ENCODE assay signal across 8 cellular contexts in the genomic region with DNA sequence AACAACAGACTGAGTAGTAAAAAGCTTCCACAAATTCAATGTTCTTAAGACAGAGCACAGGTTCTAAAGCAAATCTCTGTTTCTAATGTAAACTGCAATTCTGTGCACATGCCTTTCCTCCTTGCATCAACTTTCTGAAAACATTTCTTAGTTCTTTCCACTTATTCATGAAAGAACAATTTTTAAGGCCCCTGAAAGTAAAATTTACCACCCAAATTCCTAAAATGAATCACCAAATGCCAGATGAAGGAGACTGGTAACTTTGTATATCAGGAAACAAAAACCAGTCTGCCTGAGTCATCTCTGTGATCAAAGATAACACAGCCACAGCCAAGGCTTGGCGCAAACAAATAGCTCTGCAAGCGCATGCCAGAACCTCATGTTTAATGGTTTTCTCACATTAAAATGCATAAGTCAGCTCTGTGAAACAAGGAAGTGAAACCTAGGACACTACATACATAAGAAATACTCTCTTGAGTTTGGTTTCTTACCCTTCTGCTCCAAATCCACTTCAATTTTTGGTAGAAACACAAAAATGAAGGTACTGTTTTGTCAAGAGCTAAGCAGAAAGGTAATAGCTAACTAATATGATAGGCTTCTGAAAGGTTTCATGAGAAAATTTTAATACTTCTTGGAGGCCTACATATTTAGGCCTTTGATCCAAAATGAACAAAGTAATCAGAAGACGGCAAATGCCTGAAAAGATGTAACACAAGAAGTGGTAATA.
DNase-seq lines count a peak whose midpoint lies in the region; ATAC-seq lines count a peak whose summit lies in the region.

No MANE protein-coding gene starts in this region.

- peak overlapping the region; percentile 19 for H3K27ac Mint-ChIP-seq in activated T-helper 2 cell treated with anti-CD3 and anti-CD28 coated beads, Interferon-gamma antibody, Interleukin-2, Interleukin-4, amounts not matched to agents 10 μg/mL and 5 μg/mL and 100 μg/mL, durations not matched to agents 14 hours and 24 hours and 36 hours

- H3K4me1 ChIP-seq in rectal smooth muscle tissue (ENCODE audit: control insufficient read depth, insufficient read depth, low read length): peaks cover 26% of the 10 kb centered on the region

- peaks cover 54% of the 10 kb centered on the region for H3K36me3 Mint-ChIP-seq in activated T-helper 2 cell treated with anti-CD3 and anti-CD28 coated beads, Interferon-gamma antibody, Interleukin-2, Interleukin-4, amounts not matched to agents 10 μg/mL and 5 μg/mL and 100 μg/mL, durations not matched to agents 14 hours and 24 hours and 36 hours (ENCODE audit: low read depth)

- intact Hi-C loops in activated T-helper 2 cell treated with anti-CD3 and anti-CD28 coated beads, Interferon-gamma antibody, Interleukin-2, Interleukin-4, amounts not matched to agents 10 μg/mL and 5 μg/mL and 100 μg/mL, durations not matched to agents 14 hours and 24 hours and 36 hours (cut with micrococcal nuclease): loop anchor here (1.0 to 5.0 kb wide), 7 partner anchors 24 to 295 kb away; partner anchors contain the start of gene ZFP36L2

- no peaks in the 10 kb centered on the region for H3K36me3 ChIP-seq in rectal smooth muscle tissue (ENCODE audit: control insufficient read depth, insufficient read depth, low read length)

- peak overlapping the region; percentile 71 for H3K27ac ChIP-seq in rectal smooth muscle tissue (ENCODE audit: low read depth, low read length)

- peaks cover 38% of the 10 kb centered on the region for H3K4me1 Mint-ChIP-seq in activated T-helper 2 cell treated with anti-CD3 and anti-CD28 coated beads, Interferon-gamma antibody, Interleukin-2, Interleukin-4, amounts not matched to agents 10 μg/mL and 5 μg/mL and 100 μg/mL, durations not matched to agents 14 hours and 24 hours and 36 hours (ENCODE audit: low read depth)

- H3K27me3 ChIP-seq in rectal smooth muscle tissue (ENCODE audit: control insufficient read depth, insufficient read depth, low read length): no peaks in the 10 kb centered on the region

- H3K9ac ChIP-seq in rectal smooth muscle tissue (ENCODE audit: low read length): no peak overlapping the region

- H3K27me3 Mint-ChIP-seq in activated T-helper 2 cell treated with anti-CD3 and anti-CD28 coated beads, Interferon-gamma antibody, Interleukin-2, Interleukin-4, amounts not matched to agents 10 μg/mL and 5 μg/mL and 100 μg/mL, durations not matched to agents 14 hours and 24 hours and 36 hours (ENCODE audit: low read depth): no peaks in the 10 kb centered on the region

- DNase-seq in A172 (ENCODE audit: low spot score) (peak; percentile 95), RPMI7951 (ENCODE audit: low read depth) (peak; percentile 99), germinal center (ENCODE audit: low spot score) (peak; percentile 73), NCI-H1417 treated with DMSO at 0.1 percent for 48 hours (lab: John Stamatoyannopoulos, UW) (no peak)
- DNase-seq in activated T-helper 2 cell treated with anti-CD3 and anti-CD28 coated beads, Interferon-gamma antibody, Interleukin-2, Interleukin-4, amounts not matched to agents 10 μg/mL and 5 μg/mL and 100 μg/mL, durations not matched to agents 14 hours and 24 hours and 36 hours (ENCODE audit: low spot score): peak; percentile 80

- H3K4me3 Mint-ChIP-seq in activated T-helper 2 cell treated with anti-CD3 and anti-CD28 coated beads, Interferon-gamma antibody, Interleukin-2, Interleukin-4, amounts not matched to agents 10 μg/mL and 5 μg/mL and 100 μg/mL, durations not matched to agents 14 hours and 24 hours and 36 hours (ENCODE audit: low read depth): no peak overlapping the region

- H3K4me3 ChIP-seq in rectal smooth muscle tissue (ENCODE audit: low read length): no peak overlapping the region

- no peaks in the 10 kb centered on the region for H3K9me3 Mint-ChIP-seq in activated T-helper 2 cell treated with anti-CD3 and anti-CD28 coated beads, Interferon-gamma antibody, Interleukin-2, Interleukin-4, amounts not matched to agents 10 μg/mL and 5 μg/mL and 100 μg/mL, durations not matched to agents 14 hours and 24 hours and 36 hours

- ATAC-seq in GM18870 (IDR thresholded peaks at IDR 0.05; ENCODE audit: unreplicated experiment): peak; percentile 93
- ATAC-seq in HG03159 (IDR thresholded peaks at IDR 0.05; ENCODE audit: unreplicated experiment): peak; percentile 90
